In genomic region chr19:1874554-1875185, GRCh38 we compare ENCODE assay signal across 1 cellular context.
TF ChIP-seq lines count a peak whose summit lies in the region.

No MANE protein-coding gene starts in this region.

TF ChIP-seq in endothelial cell of umbilical vein, 7 proteins besides CTCF, POLR2A, EP300 and RAD21:
- no peak for TF ChIP-seq JUN (IDR thresholded peaks at IDR 0.05; ENCODE audit: borderline replicate concordance, insufficient read depth, insufficient read length, low read depth)
- no peak for TF ChIP-seq MAX (IDR thresholded peaks at IDR 0.05; ENCODE audit: insufficient read depth, insufficient read length)
- TF ChIP-seq MYC (IDR thresholded peaks at IDR 0.05; ENCODE audit: low read depth, low read length), result no peak
- TF ChIP-seq EZH2 (IDR thresholded peaks at IDR 0.05; ENCODE audit: borderline replicate concordance, low read depth, low read length, severe bottlenecking), result no peak
- no peak for TF ChIP-seq FOS (IDR thresholded peaks at IDR 0.05; ENCODE audit: borderline replicate concordance, insufficient read depth, low read length)
- TF ChIP-seq POLR2AphosphoS5 (IDR thresholded peaks at IDR 0.05; ENCODE audit: insufficient read depth, low read depth, low read length), result no peak
- TF ChIP-seq GATA2 (IDR thresholded peaks at IDR 0.05; ENCODE audit: insufficient read depth, insufficient read length, low read depth, low read length), result no peak
